28 cellular contexts compared by ENCODE assay signal in the genomic region with DNA sequence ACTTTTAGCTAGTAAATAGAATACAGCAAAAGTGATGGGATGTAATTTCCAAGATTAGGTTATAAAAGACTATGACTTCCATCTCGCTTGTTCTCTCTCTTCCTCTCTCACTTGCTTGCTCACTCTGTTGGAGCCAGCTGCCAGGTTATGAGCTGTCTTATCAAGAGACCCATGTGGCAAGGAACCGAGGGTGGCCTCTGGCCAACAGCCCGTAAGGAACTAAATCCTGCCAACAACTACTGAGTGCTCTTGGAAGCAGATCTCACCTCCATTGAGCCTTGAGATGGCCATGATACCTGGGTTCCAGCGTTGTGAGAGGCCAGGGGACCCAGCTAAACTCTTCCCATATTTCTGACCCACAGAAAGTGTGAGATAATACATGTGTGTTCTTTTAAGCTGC.
"Had no signal": no experiment of that assay in that cellular context is flagged by ENCODE, and none has a peak within 500 bp of the region (broad histone marks: within the 10 kb centered on the region; RNA-seq: fewer than 3 reads in every experiment).

No MANE protein-coding gene starts in this region.

- H3K27ac ChIP-seq: colonic mucosa, gastrocnemius medialis, lower lobe of right lung, prostate gland, right atrium auricular region, sigmoid colon, skin epidermis, suprapubic skin, vagina had no signal

- FAIRE-seq: endothelial cell of umbilical vein, islet of Langerhans had no signal

- H3K36me3 Mint-ChIP-seq: memory B cell; natural killer cell treated with Interleukin-12 subunit alpha and Interleukin-12 subunit beta and Interleukin-15 and Interleukin-18, amount 100 ng/mL, for 72 hours had no signal

- H3K27me3 ChIP-seq: colonic mucosa, gastrocnemius medialis, right atrium auricular region, sigmoid colon, suprapubic skin, vagina had no signal

- H3K4me1 ChIP-seq: colonic mucosa, gastrocnemius medialis, lower lobe of right lung, prostate gland, right atrium auricular region, sigmoid colon, suprapubic skin had no signal

- ATAC-seq: gastrocnemius medialis; left ventricle myocardium superior; lower lobe of right lung; natural killer cell treated with Interleukin-12 subunit alpha and Interleukin-12 subunit beta and Interleukin-15 and Interleukin-18, amount 100 ng/mL, for 72 hours; stimulated activated naive B cell treated with anti-CD40 and anti-IgM and Interleukin-4, amounts not matched to agents 10 μg/mL and 1 μg/mL and 100 μg/mL, for 72 hours had no signal

- H3K36me3 ChIP-seq: colonic mucosa, gastrocnemius medialis, lower lobe of right lung, prostate gland, right atrium auricular region, sigmoid colon, suprapubic skin, vagina had no signal

- H3K4me3 Mint-ChIP-seq: central memory CD8-positive, alpha-beta T cell; dendritic cell treated with granulocyte-macrophage colony-stimulating factor and Interleukin-4, amounts not matched to agents 40 ng/mL and 50 ng/mL, for 4 days; memory B cell; naive B cell; natural killer cell treated with Interleukin-12 subunit alpha and Interleukin-12 subunit beta and Interleukin-15 and Interleukin-18, amount 100 ng/mL, for 72 hours; neural crest cell; stimulated activated naive B cell treated with anti-CD40 and anti-IgM and Interleukin-4, amounts not matched to agents 10 μg/mL and 1 μg/mL and 100 μg/mL, for 72 hours; stimulated activated naive CD8-positive, alpha-beta T cell treated with anti-CD3 and anti-CD28 coated beads, Interleukin-15, Interleukin-2, amounts not matched to agents 100 ng/mL and 50 ng/mL, for 24 hours had no signal

- H3K27ac Mint-ChIP-seq: dendritic cell treated with granulocyte-macrophage colony-stimulating factor and Interleukin-4, amounts not matched to agents 40 ng/mL and 50 ng/mL, for 4 days; memory B cell; natural killer cell treated with Interleukin-12 subunit alpha and Interleukin-12 subunit beta and Interleukin-15 and Interleukin-18, amount 100 ng/mL, for 72 hours; stimulated activated naive B cell treated with anti-CD40 and anti-IgM and Interleukin-4, amounts not matched to agents 10 μg/mL and 1 μg/mL and 100 μg/mL, for 72 hours; stimulated activated naive CD8-positive, alpha-beta T cell treated with anti-CD3 and anti-CD28 coated beads, Interleukin-15, Interleukin-2, amounts not matched to agents 100 ng/mL and 50 ng/mL, for 24 hours had no signal

- DNase-seq: colonic mucosa; effector memory CD4-positive, alpha-beta T cell; foreskin fibroblast; gastrocnemius medialis; head of caudate nucleus; hippocampal formation; left ventricle myocardium superior; lower lobe of right lung; naive B cell; nucleus accumbens; sigmoid colon; stimulated activated CD4-positive, alpha-beta T cell treated with anti-CD3 and anti-CD28 coated beads, Interleukin-15, amount 100 ng/mL, for 24 hours; stimulated activated CD4-positive, alpha-beta T cell treated with anti-CD3 and anti-CD28 coated beads, Interleukin-2, amount 100 ng/mL, for 48 hours; stimulated activated naive B cell treated with anti-CD40 and anti-IgM and Interleukin-4, amounts not matched to agents 10 μg/mL and 1 μg/mL and 100 μg/mL, for 72 hours; trophoblast cell had no signal

- H3K9me3 ChIP-seq: colonic mucosa, gastrocnemius medialis, lower lobe of right lung, prostate gland, right atrium auricular region, sigmoid colon, suprapubic skin, vagina had no signal

- H3K4me3 ChIP-seq: colonic mucosa, gastrocnemius medialis, lower lobe of right lung, prostate gland, right atrium auricular region, sigmoid colon, skin epidermis, suprapubic skin, vagina had no signal

- H3K9me3 Mint-ChIP-seq: memory B cell had no signal

- H3K4me1 Mint-ChIP-seq: central memory CD8-positive, alpha-beta T cell; memory B cell had no signal

- H3K27me3 Mint-ChIP-seq: central memory CD8-positive, alpha-beta T cell; natural killer cell treated with Interleukin-12 subunit alpha and Interleukin-12 subunit beta and Interleukin-15 and Interleukin-18, amount 100 ng/mL, for 72 hours; stimulated activated naive CD8-positive, alpha-beta T cell treated with anti-CD3 and anti-CD28 coated beads, Interleukin-15, Interleukin-2, amounts not matched to agents 100 ng/mL and 50 ng/mL, for 24 hours had no signal
